In the genomic region with DNA sequence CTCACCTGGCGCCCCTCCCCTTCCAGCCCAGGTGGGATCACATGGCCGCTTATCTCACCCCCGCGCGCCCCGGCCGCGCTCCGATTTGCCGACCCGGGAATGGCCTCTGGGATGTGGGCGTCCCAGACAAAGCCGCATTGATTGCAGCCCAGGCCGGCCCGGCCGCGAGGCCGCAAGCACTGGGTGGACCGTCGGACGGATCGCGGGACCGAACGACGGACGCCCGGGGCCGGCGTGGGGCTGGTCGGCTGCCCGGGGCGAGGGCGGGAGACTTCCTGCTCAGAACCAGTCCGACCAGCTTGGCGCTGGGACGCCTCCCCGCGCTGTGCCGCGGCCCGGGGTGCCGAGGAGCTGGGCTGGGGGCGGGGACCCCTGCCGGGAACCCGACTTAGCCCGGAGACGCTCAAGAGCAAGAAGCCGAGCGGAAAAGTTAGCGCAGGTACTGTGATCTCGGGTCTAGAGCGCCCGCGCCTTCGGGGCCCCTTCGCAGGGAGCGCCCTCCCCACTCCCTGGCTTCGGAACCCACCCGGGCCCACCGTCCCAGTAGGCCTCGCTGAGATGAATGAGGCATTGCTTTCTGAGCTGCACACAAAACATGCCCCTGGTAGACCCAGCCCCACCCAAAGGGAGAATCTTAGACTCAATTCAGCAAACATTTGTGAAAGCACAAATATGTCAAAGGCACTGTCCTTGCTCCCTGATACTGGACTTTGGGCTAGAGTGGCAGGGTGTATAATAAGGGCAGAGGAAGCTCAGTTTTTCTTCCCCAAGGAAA, we compare ENCODE assay signal across 1 cellular context.
TF ChIP-seq lines count a peak whose summit lies in the region.

No MANE protein-coding gene starts in this region.

TF ChIP-seq in H1, 55 proteins besides CTCF, POLR2A, EP300 and RAD21:
- TF ChIP-seq PHF8 (conservative IDR thresholded peaks at IDR 0.05; ENCODE audit: low read depth, low read length) (peak; percentile 85), RFX5 (IDR thresholded peaks at IDR 0.05; ENCODE audit: borderline replicate concordance, low read depth, low read length) (no peak), ASH2L (IDR thresholded peaks at IDR 0.05; ENCODE audit: low read length) (peak; percentile 68), EZH2 (IDR thresholded peaks at IDR 0.05; ENCODE audit: low read depth, low read length, severe bottlenecking) (peak; percentile 44), SRF (IDR thresholded peaks at IDR 0.05; ENCODE audit: low read depth, low read length) (no peak), CBX5 (IDR thresholded peaks at IDR 0.05; ENCODE audit: low read depth, low read length) (no peak), TBP (IDR thresholded peaks at IDR 0.05; ENCODE audit: low read depth, low read length) (peak; percentile 44), YY1 (IDR thresholded peaks at IDR 0.05; ENCODE audit: low read depth, low read length) (peak; percentile 59; the same call in 1 of the 2 replicates), BACH1 (IDR thresholded peaks at IDR 0.05; ENCODE audit: low read length) (no peak), SIN3A (conservative IDR thresholded peaks at IDR 0.05 in 1 of 2, IDR thresholded peaks at IDR 0.05 in 1 of 2; ENCODE audit: low read depth in 1 of 2, low read length in 2 of 2) (0 out of 4 replicates have a peak, but pooled peaks of 1 of the 2 experiments have one; percentile 56), ZNF274 (IDR thresholded peaks at IDR 0.05; ENCODE audit: borderline replicate concordance, extremely low read depth, low read length) (no peak), CTBP2 (IDR thresholded peaks at IDR 0.05; ENCODE audit: borderline replicate concordance, insufficient read depth, insufficient read length, low read length) (no peak), POLR2AphosphoS5 (IDR thresholded peaks at IDR 0.05; ENCODE audit: low read depth, low read length) (peak; percentile 56; the same call in 1 of the 2 replicates), HDAC2 (IDR thresholded peaks at IDR 0.05; ENCODE audit: borderline replicate concordance in 1 of 2, low read depth in 2 of 2, low read length in 2 of 2) (no peak), CREB1 (IDR thresholded peaks at IDR 0.05) (0 out of 2 replicates have a peak, but pooled peaks have one; percentile 60), SUZ12 (IDR thresholded peaks at IDR 0.05; ENCODE audit: low read length) (no peak; the same call in 1 of the 2 replicates), KDM4A (IDR thresholded peaks at IDR 0.05; ENCODE audit: low read depth, low read length, severe bottlenecking) (peak; percentile 94), GTF2F1 (IDR thresholded peaks at IDR 0.05; ENCODE audit: borderline replicate concordance, low read depth, low read length) (no peak), TAF7 (optimal IDR thresholded peaks at IDR 0.05; ENCODE audit: borderline replicate concordance, low read depth, low read length) (peak; percentile 34), KDM1A (IDR thresholded peaks at IDR 0.05; ENCODE audit: borderline replicate concordance, low read length) (no peak), TAF1 (IDR thresholded peaks at IDR 0.05; ENCODE audit: low read depth, low read length) (peak; percentile 65; the same call in 1 of the 2 replicates), JUN (IDR thresholded peaks at IDR 0.05; ENCODE audit: low read depth, low read length) (no peak)
- TF ChIP-seq, protein P1, sequence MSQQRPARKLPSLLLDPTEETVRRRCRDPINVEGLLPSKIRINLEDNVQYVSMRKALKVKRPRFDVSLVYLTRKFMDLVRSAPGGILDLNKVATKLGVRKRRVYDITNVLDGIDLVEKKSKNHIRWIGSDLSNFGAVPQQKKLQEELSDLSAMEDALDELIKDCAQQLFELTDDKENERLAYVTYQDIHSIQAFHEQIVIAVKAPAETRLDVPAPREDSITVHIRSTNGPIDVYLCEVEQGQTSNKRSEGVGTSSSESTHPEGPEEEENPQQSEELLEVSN (IDR thresholded peaks at IDR 0.05), result peak; percentile 83
- TF ChIP-seq, protein P2, sequence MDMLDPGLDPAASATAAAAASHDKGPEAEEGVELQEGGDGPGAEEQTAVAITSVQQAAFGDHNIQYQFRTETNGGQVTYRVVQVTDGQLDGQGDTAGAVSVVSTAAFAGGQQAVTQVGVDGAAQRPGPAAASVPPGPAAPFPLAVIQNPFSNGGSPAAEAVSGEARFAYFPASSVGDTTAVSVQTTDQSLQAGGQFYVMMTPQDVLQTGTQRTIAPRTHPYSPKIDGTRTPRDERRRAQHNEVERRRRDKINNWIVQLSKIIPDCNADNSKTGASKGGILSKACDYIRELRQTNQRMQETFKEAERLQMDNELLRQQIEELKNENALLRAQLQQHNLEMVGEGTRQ (IDR thresholded peaks at IDR 0.05; ENCODE audit: low read length), result peak; percentile 52
- TF ChIP-seq, protein P3, sequence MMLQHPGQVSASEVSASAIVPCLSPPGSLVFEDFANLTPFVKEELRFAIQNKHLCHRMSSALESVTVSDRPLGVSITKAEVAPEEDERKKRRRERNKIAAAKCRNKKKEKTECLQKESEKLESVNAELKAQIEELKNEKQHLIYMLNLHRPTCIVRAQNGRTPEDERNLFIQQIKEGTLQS (IDR thresholded peaks at IDR 0.05; ENCODE audit: insufficient read depth, low read depth, low read length), result 0 out of 2 replicates have a peak, but pooled peaks have one; percentile 23
